22 cellular contexts compared by ENCODE assay signal in the genomic region with DNA sequence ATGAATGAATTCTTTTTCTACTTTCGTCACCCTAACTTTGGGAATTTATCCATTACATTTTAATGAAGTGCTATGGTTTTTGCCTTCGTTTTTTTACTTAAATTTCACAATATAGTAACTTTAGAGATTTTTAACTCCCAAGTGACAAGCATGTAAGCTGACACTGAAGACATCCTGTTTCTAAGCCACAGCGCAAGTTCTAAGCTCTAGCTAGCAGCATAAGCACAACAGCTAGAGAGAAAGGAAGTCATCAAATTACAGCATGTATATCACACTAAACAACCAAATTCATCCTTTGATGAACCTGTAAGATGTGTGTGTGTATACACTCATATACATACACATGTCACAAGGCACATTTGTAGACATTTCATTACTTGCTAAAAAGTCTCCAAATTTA.
DNase-seq lines count a peak whose midpoint lies in the region; TF ChIP-seq lines count a peak whose summit lies in the region.
"Had no signal": no experiment of that assay in that cellular context is flagged by ENCODE, and none has a peak within 500 bp of the region (broad histone marks: within the 10 kb centered on the region; RNA-seq: fewer than 3 reads in every experiment).

No MANE protein-coding gene starts in this region.

- H3K36me3 ChIP-seq in SK-N-MC (ENCODE audit: insufficient read depth, low read length): no peaks in the 10 kb centered on the region
- no peaks in the 10 kb centered on the region for H3K36me3 ChIP-seq in iPS-18a (ENCODE audit: control insufficient read depth, low read depth, low read length)
- no peaks in the 10 kb centered on the region for H3K36me3 ChIP-seq in smooth muscle cell (ENCODE audit: low read depth)
- H3K36me3 ChIP-seq in ascending aorta: no peaks in the 10 kb centered on the region
- H3K36me3 ChIP-seq in breast epithelium: no peaks in the 10 kb centered on the region
- H3K36me3 ChIP-seq: neutrophil had no signal

- H3K27me3 ChIP-seq in iPS-18a (ENCODE audit: control insufficient read depth, insufficient read depth, low read length) (no peaks in the 10 kb centered on the region), smooth muscle cell (ENCODE audit: low read depth) (no peaks in the 10 kb centered on the region), ascending aorta (no peaks in the 10 kb centered on the region), breast epithelium (no peaks in the 10 kb centered on the region)
- H3K27me3 ChIP-seq: neutrophil, testis had no signal

- H3K4me2 ChIP-seq in smooth muscle cell: peak overlapping the region; percentile 81

- H3K4me1 ChIP-seq in iPS-18a (ENCODE audit: control insufficient read depth, low read depth, low read length): peaks cover 41% of the 10 kb centered on the region
- peaks cover 16% of the 10 kb centered on the region for H3K4me1 ChIP-seq in smooth muscle cell (ENCODE audit: low read depth)
- peaks cover 0 to 13% of the 10 kb centered on the region in 2 donors for H3K4me1 ChIP-seq in ascending aorta
- H3K4me1 ChIP-seq in breast epithelium: no peaks in the 10 kb centered on the region
- H3K4me1 ChIP-seq: testis had no signal

- no peaks in the 10 kb centered on the region for H3K4me1 Mint-ChIP-seq in activated CD4-positive, alpha-beta T cell treated with anti-CD3 and anti-CD28 coated beads, Interleukin-2, amount 10 ng/mL, durations not matched to agents 24 days and 14 days
- no peaks in the 10 kb centered on the region for H3K4me1 Mint-ChIP-seq in activated T-helper 2 cell treated with anti-CD3 and anti-CD28 coated beads, Interferon-gamma antibody, Interleukin-2, Interleukin-4, amounts not matched to agents 10 μg/mL and 5 μg/mL and 100 μg/mL, durations not matched to agents 14 hours and 24 hours and 36 hours (ENCODE audit: low read depth)
- H3K4me1 Mint-ChIP-seq: activated T-helper 17 cell treated with anti-CD3 and anti-CD28 coated beads, Interleukin-2, amount 50 U/mL, for 72 hours; CD4-positive, CD25-positive, alpha-beta regulatory T cell had no signal

- peak overlapping the region; percentile 20 for H3K9ac ChIP-seq in SK-N-MC (ENCODE audit: insufficient read length)
- peak overlapping the region; percentile 0 for H3K9ac ChIP-seq in iPS-18a (ENCODE audit: low read length)
- H3K9ac ChIP-seq in smooth muscle cell (ENCODE audit: low read depth): no peak overlapping the region

- no peak overlapping the region for H3K4me3 Mint-ChIP-seq in activated CD4-positive, alpha-beta T cell treated with anti-CD3 and anti-CD28 coated beads, Interleukin-2, amount 10 ng/mL, durations not matched to agents 24 days and 14 days
- no peak overlapping the region for H3K4me3 Mint-ChIP-seq in activated T-helper 2 cell treated with anti-CD3 and anti-CD28 coated beads, Interferon-gamma antibody, Interleukin-2, Interleukin-4, amounts not matched to agents 10 μg/mL and 5 μg/mL and 100 μg/mL, durations not matched to agents 14 hours and 24 hours and 36 hours (ENCODE audit: low read depth)
- H3K4me3 Mint-ChIP-seq: activated T-helper 17 cell treated with anti-CD3 and anti-CD28 coated beads, Interleukin-2, amount 50 U/mL, for 72 hours; CD4-positive, CD25-positive, alpha-beta regulatory T cell had no signal

- intact Hi-C loops in activated CD4-positive, alpha-beta T cell treated with anti-CD3 and anti-CD28 coated beads, Interleukin-2, amount 10 ng/mL, durations not matched to agents 24 days and 14 days (cut with micrococcal nuclease): no loop called here
- intact Hi-C loops in ascending aorta (cut with DNase I): no loop called here
- intact Hi-C loops in breast epithelium (cut with DNase I; ENCODE audit: low total_unique reads): no loop called here
- intact Hi-C loops in activated T-helper 2 cell treated with anti-CD3 and anti-CD28 coated beads, Interferon-gamma antibody, Interleukin-2, Interleukin-4, amounts not matched to agents 10 μg/mL and 5 μg/mL and 100 μg/mL, durations not matched to agents 14 hours and 24 hours and 36 hours (cut with micrococcal nuclease): no loop called here

- H3K9me3 Mint-ChIP-seq in activated CD4-positive, alpha-beta T cell treated with anti-CD3 and anti-CD28 coated beads, Interleukin-2, amount 10 ng/mL, durations not matched to agents 24 days and 14 days: no peaks in the 10 kb centered on the region
- H3K9me3 Mint-ChIP-seq in activated T-helper 2 cell treated with anti-CD3 and anti-CD28 coated beads, Interferon-gamma antibody, Interleukin-2, Interleukin-4, amounts not matched to agents 10 μg/mL and 5 μg/mL and 100 μg/mL, durations not matched to agents 14 hours and 24 hours and 36 hours: no peaks in the 10 kb centered on the region
- H3K9me3 Mint-ChIP-seq: activated T-helper 17 cell treated with anti-CD3 and anti-CD28 coated beads, Interleukin-2, amount 50 U/mL, for 72 hours had no signal

- peaks cover 6% of the 10 kb centered on the region for H3K27me3 Mint-ChIP-seq in activated CD4-positive, alpha-beta T cell treated with anti-CD3 and anti-CD28 coated beads, Interleukin-2, amount 10 ng/mL, durations not matched to agents 24 days and 14 days
- H3K27me3 Mint-ChIP-seq in activated T-helper 2 cell treated with anti-CD3 and anti-CD28 coated beads, Interferon-gamma antibody, Interleukin-2, Interleukin-4, amounts not matched to agents 10 μg/mL and 5 μg/mL and 100 μg/mL, durations not matched to agents 14 hours and 24 hours and 36 hours (ENCODE audit: low read depth): peaks cover 23% of the 10 kb centered on the region

- H3K9me3 ChIP-seq in SK-N-MC (ENCODE audit: low read depth, low read length) (no peaks in the 10 kb centered on the region), iPS-18a (ENCODE audit: control insufficient read depth, low read depth, low read length) (no peaks in the 10 kb centered on the region), smooth muscle cell (replicated peaks; ENCODE audit: low read depth) (no peaks in the 10 kb centered on the region), ascending aorta (no peaks in the 10 kb centered on the region), breast epithelium (no peaks in the 10 kb centered on the region)
- H3K9me3 ChIP-seq: neutrophil, testis had no signal

- H3K27ac ChIP-seq in SK-N-MC: peak overlapping the region; percentile 51; the same call in 1 of the 2 replicates
- H3K27ac ChIP-seq in iPS-18a (ENCODE audit: low read length): no peak overlapping the region
- no peak overlapping the region for H3K27ac ChIP-seq in smooth muscle cell (ENCODE audit: low read depth)
- H3K27ac ChIP-seq in ascending aorta: no peak overlapping the region
- H3K27ac ChIP-seq in breast epithelium: no peak overlapping the region
- H3K27ac ChIP-seq: epithelial cell of prostate, neutrophil, testis had no signal

- peak; percentile 6 for DNase-seq in activated CD4-positive, alpha-beta T cell treated with anti-CD3 and anti-CD28 coated beads, Interleukin-2, amount 10 ng/mL, durations not matched to agents 24 days and 14 days
- no peak for DNase-seq in activated CD4-positive, alpha-beta T cell treated with anti-CD3 and anti-CD28 coated beads for 4 hours
- no peak for DNase-seq in SK-N-MC (ENCODE audit: low read depth, low spot score)
- no peak for DNase-seq in smooth muscle cell (lab: John Stamatoyannopoulos, UW; ENCODE audit: unreplicated experiment)
- no peak for DNase-seq in ascending aorta (ENCODE audit: low spot score in 2 of 2)
- DNase-seq in breast epithelium (ENCODE audit: low spot score in 2 of 2): no peak
- no peak for DNase-seq in activated T-helper 2 cell treated with anti-CD3 and anti-CD28 coated beads, Interferon-gamma antibody, Interleukin-2, Interleukin-4, amounts not matched to agents 10 μg/mL and 5 μg/mL and 100 μg/mL, durations not matched to agents 14 hours and 24 hours and 36 hours (ENCODE audit: low spot score)
- DNase-seq: activated CD4-positive, CD25-positive, alpha-beta regulatory T cell treated with anti-CD3 and anti-CD28 coated beads, Interleukin-2, amount 50 U/mL, for 72 hours; CD4-positive, CD25-positive, alpha-beta regulatory T cell; DMS153; KG1; left colon; NCI-H1048; NCI-H2029 treated with DMSO at 0.1 percent for 48 hours; NCI-H526 treated with DMSO at 0.1 percent for 48 hours; retina; stimulated activated CD4-positive, alpha-beta T cell treated with anti-CD3 and anti-CD28 coated beads, Interleukin-15, amount 100 ng/mL, for 24 hours; testis had no signal

- no peaks in the 10 kb centered on the region for H3K79me2 ChIP-seq in smooth muscle cell (ENCODE audit: low read depth)

- no peak for TF ChIP-seq POLR2A in breast epithelium (IDR thresholded peaks at IDR 0.05)

- H3K4me3 ChIP-seq in SK-N-MC (peak overlapping the region; percentile 29), iPS-18a (ENCODE audit: low read length) (peak overlapping the region; percentile 1), smooth muscle cell (peak overlapping the region; percentile 38), ascending aorta (no peak overlapping the region), breast epithelium (no peak overlapping the region)
- H3K4me3 ChIP-seq: testis had no signal

- H3K36me3 Mint-ChIP-seq in activated CD4-positive, alpha-beta T cell treated with anti-CD3 and anti-CD28 coated beads, Interleukin-2, amount 10 ng/mL, durations not matched to agents 24 days and 14 days (ENCODE audit: low read depth): no peaks in the 10 kb centered on the region
- H3K36me3 Mint-ChIP-seq in activated T-helper 2 cell treated with anti-CD3 and anti-CD28 coated beads, Interferon-gamma antibody, Interleukin-2, Interleukin-4, amounts not matched to agents 10 μg/mL and 5 μg/mL and 100 μg/mL, durations not matched to agents 14 hours and 24 hours and 36 hours (ENCODE audit: low read depth): no peaks in the 10 kb centered on the region
- H3K36me3 Mint-ChIP-seq: CD4-positive, CD25-positive, alpha-beta regulatory T cell had no signal

- no peaks in the 10 kb centered on the region for H4K20me1 ChIP-seq in smooth muscle cell (ENCODE audit: low read depth)

- no peak for TF ChIP-seq CTCF in smooth muscle cell (IDR thresholded peaks at IDR 0.05; ENCODE audit: borderline replicate concordance, insufficient read depth, poor library complexity, severe bottlenecking)
- no peak for TF ChIP-seq CTCF in ascending aorta (IDR thresholded peaks at IDR 0.05)
- no peak for TF ChIP-seq CTCF in breast epithelium (IDR thresholded peaks at IDR 0.05)

- no peak overlapping the region for H3K27ac Mint-ChIP-seq in activated CD4-positive, alpha-beta T cell treated with anti-CD3 and anti-CD28 coated beads, Interleukin-2, amount 10 ng/mL, durations not matched to agents 24 days and 14 days
- no peak overlapping the region for H3K27ac Mint-ChIP-seq in activated T-helper 2 cell treated with anti-CD3 and anti-CD28 coated beads, Interferon-gamma antibody, Interleukin-2, Interleukin-4, amounts not matched to agents 10 μg/mL and 5 μg/mL and 100 μg/mL, durations not matched to agents 14 hours and 24 hours and 36 hours
- H3K27ac Mint-ChIP-seq: activated T-helper 17 cell treated with anti-CD3 and anti-CD28 coated beads, Interleukin-2, amount 50 U/mL, for 72 hours; CD4-positive, CD25-positive, alpha-beta regulatory T cell had no signal

- no peaks in the 10 kb centered on the region for H3F3A ChIP-seq in smooth muscle cell (ENCODE audit: low read depth)

- 32% methylated on average over 3 of the region's 3 CpGs for WGBS in smooth muscle cell (ENCODE audit: low lambda C conversion rate)

- H2AFZ ChIP-seq in smooth muscle cell (ENCODE audit: low read depth): peak overlapping the region; percentile 65

Comparison
In these comparisons a context has a peak if more than half of its experiments do, and no peak if none do; other contexts are left out.
1. H3K4me3 ChIP-seq: peak in SK-N-MC (single experiment), iPS-18a (single experiment) and smooth muscle cell (single experiment); none in ascending aorta (0 of 2) and breast epithelium (0 of 3).